ENCODE assay signal across 12 cellular contexts in genomic region chr7:128075536-128076095, GRCh38.
"Had no signal": no experiment of that assay in that cellular context is flagged by ENCODE, and none has a peak within 500 bp of the region (broad histone marks: within the 10 kb centered on the region; RNA-seq: fewer than 3 reads in every experiment).

No MANE protein-coding gene starts in this region.

- H3K4me3 Mint-ChIP-seq: activated naive CD4-positive, alpha-beta T cell treated with anti-CD3 and anti-CD28 coated beads, Interleukin-2, amount 50 U/mL, for 24 hours; nephron; stimulated activated naive CD8-positive, alpha-beta T cell treated with anti-CD3 and anti-CD28 coated beads, Interleukin-15, amount 100 ng/mL, for 72 hours; T-helper 1 cell treated with Interleukin-12 subunit alpha and Interleukin-12 subunit beta and Interleukin-4 antibody, amounts not matched to agents 30 μg/mL and 1 μg/mL, for 36 hours had no signal

- H3K27ac Mint-ChIP-seq: activated naive CD4-positive, alpha-beta T cell treated with anti-CD3 and anti-CD28 coated beads, Interleukin-2, amount 50 U/mL, for 24 hours; T-helper 1 cell treated with Interleukin-12 subunit alpha and Interleukin-12 subunit beta and Interleukin-4 antibody, amounts not matched to agents 30 μg/mL and 1 μg/mL, for 36 hours had no signal

- H3K9me3 ChIP-seq: body of pancreas, left ventricle myocardium inferior, testis, upper lobe of right lung had no signal

- H3K9me3 Mint-ChIP-seq: activated naive CD4-positive, alpha-beta T cell treated with anti-CD3 and anti-CD28 coated beads, Interleukin-2, amount 50 U/mL, for 24 hours; nephron; stimulated activated naive CD8-positive, alpha-beta T cell treated with anti-CD3 and anti-CD28 coated beads, Interleukin-15, amount 100 ng/mL, for 72 hours; T-helper 1 cell treated with Interleukin-12 subunit alpha and Interleukin-12 subunit beta and Interleukin-4 antibody, amounts not matched to agents 30 μg/mL and 1 μg/mL, for 36 hours had no signal

- DNase-seq: activated effector memory CD4-positive, alpha-beta T cell treated with Interleukin-2 at 50 U/mL for 16 hours; body of pancreas; left ventricle myocardium inferior; mesenchymal stem cell; stimulated activated CD4-positive, alpha-beta T cell treated with anti-CD3 and anti-CD28 coated beads, Interleukin-15, amount 100 ng/mL, for 24 hours; stimulated activated CD4-positive, alpha-beta T cell treated with anti-CD3 and anti-CD28 coated beads, Interleukin-4, amount 100 ng/mL, for 24 hours; stimulated activated naive CD8-positive, alpha-beta T cell treated with anti-CD3 and anti-CD28 coated beads, Interleukin-15, amount 100 ng/mL, for 72 hours; testis; upper lobe of right lung had no signal

- H3K27ac ChIP-seq: body of pancreas, left ventricle myocardium inferior, testis, upper lobe of right lung had no signal

- H3K4me3 ChIP-seq: body of pancreas, left ventricle myocardium inferior, testis, upper lobe of right lung had no signal

- ATAC-seq: body of pancreas; stimulated activated naive CD8-positive, alpha-beta T cell treated with anti-CD3 and anti-CD28 coated beads, Interleukin-15, amount 100 ng/mL, for 72 hours; upper lobe of right lung had no signal

- H3K4me1 ChIP-seq: testis, upper lobe of right lung had no signal

- H3K27me3 ChIP-seq: body of pancreas, testis, upper lobe of right lung had no signal

- H3K27me3 Mint-ChIP-seq: activated naive CD4-positive, alpha-beta T cell treated with anti-CD3 and anti-CD28 coated beads, Interleukin-2, amount 50 U/mL, for 24 hours; stimulated activated naive CD8-positive, alpha-beta T cell treated with anti-CD3 and anti-CD28 coated beads, Interleukin-15, amount 100 ng/mL, for 72 hours had no signal
